ENCODE assay signal across 8 cellular contexts in the genomic region with DNA sequence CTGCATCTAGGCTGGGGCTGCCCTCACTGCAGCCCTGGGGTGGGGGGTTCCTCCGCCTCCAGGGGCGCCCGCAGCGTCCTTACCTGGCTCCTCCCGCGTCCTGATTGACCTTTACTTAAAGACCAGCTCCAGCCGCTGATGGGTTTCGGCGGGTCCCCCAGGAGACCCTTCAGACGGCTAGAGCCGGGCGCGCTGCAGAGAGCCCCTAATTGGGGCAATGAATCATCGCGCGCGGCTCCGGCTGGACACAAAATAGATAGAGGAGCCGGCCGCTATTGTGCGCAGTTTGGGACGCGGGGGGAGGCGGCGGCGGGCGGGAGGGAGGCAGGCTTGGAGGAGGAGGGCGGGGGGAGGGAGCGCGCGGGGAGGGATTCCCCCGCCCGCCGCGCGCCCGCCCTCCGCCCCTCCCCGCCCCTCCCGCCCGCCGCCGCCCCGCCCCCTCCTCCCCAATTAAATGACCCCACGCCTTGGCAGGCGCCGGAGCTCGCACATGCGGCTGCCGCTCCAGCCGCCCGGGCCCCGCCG. TPM values are rescaled to one million over a fixed set of nuclear protein-coding genes. Genes with fewer than 3 reads are reported as not detected.
DNase-seq lines count a peak whose midpoint lies in the region; ATAC-seq, FAIRE-seq and TF ChIP-seq lines count a peak whose summit lies in the region.

No MANE protein-coding gene starts in this region.

- no peak overlapping the region for H4K5ac ChIP-seq in H9 (ENCODE audit: insufficient read length, low read depth, low read length)

- peaks cover 3% of the 10 kb centered on the region; the same call in 1 of the 2 replicates for H3K79me2 ChIP-seq in H9 (ENCODE audit: insufficient read depth, low read length)

- WGBS in H9 (ENCODE audit: extremely low coverage, insufficient read length, low lambda C conversion rate), result no CpG with 5 or more reads among the region's 54 CpGs
- 3% methylated on average over 44 of the region's 54 CpGs for WGBS in liver

- DNase-seq in AG10803 (ENCODE audit: low read depth) (peak; percentile 61), H9 (no peak), urothelium cell line (ENCODE audit: low spot score) (peak; percentile 90), foreskin melanocyte (no peak)
- DNase-seq in activated CD8-positive, alpha-beta memory T cell treated with anti-CD3 and anti-CD28 coated beads, Interleukin-2, amount 10 ng/mL, durations not matched to agents 7 days and 5 days, result no peak

- TF ChIP-seq CTCF in AG10803 (conservative IDR thresholded peaks at IDR 0.05; ENCODE audit: low read length), result no peak
- TF ChIP-seq CTCF in H9 (conservative IDR thresholded peaks at IDR 0.05), result no peak
- no peak for TF ChIP-seq CTCF in brain (conservative IDR thresholded peaks at IDR 0.05)
- TF ChIP-seq CTCF in liver (IDR thresholded peaks at IDR 0.05; ENCODE audit: low read depth, low read length, missing input control), result no peak

- H3K27ac Mint-ChIP-seq in H9 (no peak overlapping the region), brain (peak overlapping the region in 1 of 5 experiments; percentile 72)
- H3K27ac Mint-ChIP-seq in activated CD8-positive, alpha-beta memory T cell treated with anti-CD3 and anti-CD28 coated beads, Interleukin-2, amount 10 ng/mL, durations not matched to agents 7 days and 5 days, result no peak overlapping the region

- H2BK120ac ChIP-seq in H9 (ENCODE audit: low read depth, low read length, poor library complexity, severe bottlenecking), result no peak overlapping the region

- H3K27me3 ChIP-seq in H9 (ENCODE audit: insufficient read depth, low read length), result no peaks in the 10 kb centered on the region; the same call in 1 of the 2 replicates
- no peaks in the 10 kb centered on the region for H3K27me3 ChIP-seq in liver (ENCODE audit: control insufficient read depth in 4 of 4, insufficient read depth in 4 of 4, low read length in 3 of 4)

- H3K4me2 ChIP-seq in H9 (ENCODE audit: insufficient read depth, insufficient read length, low read length), result no peak overlapping the region

- CTCF ChIA-PET in activated CD8-positive, alpha-beta memory T cell treated with anti-CD3 and anti-CD28 coated beads, Interleukin-2, amount 10 ng/mL, durations not matched to agents 7 days and 5 days (lab: Charles Lee), result no interaction called here

- H3K9ac ChIP-seq in H9 (ENCODE audit: extremely low read depth, insufficient read length, low read length) (no peak overlapping the region), liver (ENCODE audit: low read depth in 1 of 2, low read length in 2 of 2) (peak overlapping the region in 1 of 2 donors; percentile 71)

- no peak overlapping the region for H3K4ac ChIP-seq in H9 (ENCODE audit: low read depth, low read length)

- H3K4me1 ChIP-seq in H9 (ENCODE audit: insufficient read depth, low read length) (peaks cover 5% of the 10 kb centered on the region; the same call in 1 of the 2 replicates), liver (ENCODE audit: control insufficient read depth in 4 of 4, insufficient read depth in 4 of 4, low read length in 3 of 4) (peaks cover 17 to 71% (median 63%) of the 10 kb centered on the region in 4 donors)

- H3K56ac ChIP-seq in H9 (ENCODE audit: insufficient read length, low read depth, low read length), result no peak overlapping the region

- no peak overlapping the region for H2BK15ac ChIP-seq in H9 (ENCODE audit: low read depth, low read length)

- no peak overlapping the region for H3K18ac ChIP-seq in H9 (ENCODE audit: insufficient read length, low read depth, low read length)

- H3K14ac ChIP-seq in H9 (ENCODE audit: insufficient read depth, low read length), result no peak overlapping the region

- H3K36me3 Mint-ChIP-seq in H9 (ENCODE audit: insufficient read depth in 1 of 3, low read depth in 3 of 3) (peaks cover 4 to 8% (median 8%) of the 10 kb centered on the region in 3 experiments; a peak in 5 of 7 replicates), brain (peaks cover 7% of the 10 kb centered on the region)
- H3K36me3 Mint-ChIP-seq in activated CD8-positive, alpha-beta memory T cell treated with anti-CD3 and anti-CD28 coated beads, Interleukin-2, amount 10 ng/mL, durations not matched to agents 7 days and 5 days, result no peaks in the 10 kb centered on the region

- H4K20me1 ChIP-seq in H9 (ENCODE audit: control insufficient read depth, insufficient read depth, insufficient read length), result no peaks in the 10 kb centered on the region

- no peak overlapping the region for H2AFZ ChIP-seq in H9 (ENCODE audit: low read length)

- H3K9me3 ChIP-seq in H9 (ENCODE audit: control insufficient read depth, low read depth, low read length), result no peaks in the 10 kb centered on the region
- no peaks in the 10 kb centered on the region for H3K9me3 ChIP-seq in liver (ENCODE audit: control insufficient read depth in 4 of 4, low read length in 3 of 4)

- no peak overlapping the region for H2BK12ac ChIP-seq in H9 (ENCODE audit: insufficient read length, low read depth, low read length)

- no peak overlapping the region for H3K23ac ChIP-seq in H9 (ENCODE audit: insufficient read length, low read depth, low read length)

- no peak overlapping the region for H3T11ph ChIP-seq in H9 (ENCODE audit: low read length)

- H3K4me1 Mint-ChIP-seq in H9, result peaks cover 39 to 48% of the 10 kb centered on the region in 2 experiments
- H3K4me1 Mint-ChIP-seq in brain, result peaks cover 72% of the 10 kb centered on the region
- peaks cover 1% of the 10 kb centered on the region for H3K4me1 Mint-ChIP-seq in activated CD8-positive, alpha-beta memory T cell treated with anti-CD3 and anti-CD28 coated beads, Interleukin-2, amount 10 ng/mL, durations not matched to agents 7 days and 5 days

- H3K4me3 Mint-ChIP-seq in H9 (peak overlapping the region; percentile 62 to 83), brain (peak overlapping the region; percentile 68 to 79 (median 73))
- H3K4me3 Mint-ChIP-seq in activated CD8-positive, alpha-beta memory T cell treated with anti-CD3 and anti-CD28 coated beads, Interleukin-2, amount 10 ng/mL, durations not matched to agents 7 days and 5 days, result no peak overlapping the region

- H3K27ac ChIP-seq in H9 (ENCODE audit: insufficient read length, low read depth, low read length) (no peak overlapping the region), liver (ENCODE audit: low read depth in 1 of 2, low read length in 2 of 2) (peak overlapping the region; percentile 70 to 82)

- peaks cover 4% of the 10 kb centered on the region for H3K23me2 ChIP-seq in H9 (ENCODE audit: insufficient read length, low read depth, low read length, poor library complexity, severe bottlenecking)

- H3K4me3 ChIP-seq in AG10803 (ENCODE audit: low read length) (peak overlapping the region; percentile 34), liver (ENCODE audit: low read depth in 1 of 3, low read length in 3 of 3) (peak overlapping the region; percentile 46 to 80 (median 57))

- H3K79me1 ChIP-seq in H9 (ENCODE audit: insufficient read depth, low read depth, low read length, poor library complexity, severe bottlenecking), result no peaks in the 10 kb centered on the region

- no peak for FAIRE-seq in urothelium cell line (lab: Jason Lieb, UNC)

- no peak overlapping the region for H2BK20ac ChIP-seq in H9 (ENCODE audit: low read depth, low read length, poor library complexity, severe bottlenecking)

- no peak overlapping the region for H4K8ac ChIP-seq in H9 (replicated peaks; ENCODE audit: insufficient read length, low read depth, low read length)

- TF ChIP-seq RAD21 in liver (IDR thresholded peaks at IDR 0.05), result no peak

- no peaks in the 10 kb centered on the region for H3K36me3 ChIP-seq in liver (ENCODE audit: control insufficient read depth in 4 of 4, insufficient read depth in 3 of 4, low read depth in 1 of 4, low read length in 3 of 4)

- H2BK5ac ChIP-seq in H9 (ENCODE audit: insufficient read length, low read length), result no peak overlapping the region

- no peak for ATAC-seq in GM19452 (IDR thresholded peaks at IDR 0.05; ENCODE audit: unreplicated experiment)
- ATAC-seq in activated CD8-positive, alpha-beta memory T cell treated with anti-CD3 and anti-CD28 coated beads, Interleukin-2, amount 10 ng/mL, durations not matched to agents 7 days and 5 days, result no peak

- H3K9me3 Mint-ChIP-seq in H9, result no peaks in the 10 kb centered on the region; a peak in 1 of 5 replicates
- peaks cover 0 to 8% (median 3%) of the 10 kb centered on the region in 5 experiments for H3K9me3 Mint-ChIP-seq in brain
- no peaks in the 10 kb centered on the region for H3K9me3 Mint-ChIP-seq in activated CD8-positive, alpha-beta memory T cell treated with anti-CD3 and anti-CD28 coated beads, Interleukin-2, amount 10 ng/mL, durations not matched to agents 7 days and 5 days (ENCODE audit: low read depth)

- no peak overlapping the region for H2AK5ac ChIP-seq in H9 (ENCODE audit: insufficient read length, low read length)

- no peak overlapping the region for H4K91ac ChIP-seq in H9 (ENCODE audit: insufficient read length, low read depth, low read length)

- H3K27me3 Mint-ChIP-seq in H9 (ENCODE audit: low read depth) (peaks cover 37% of the 10 kb centered on the region), brain (peaks cover 12% of the 10 kb centered on the region)
- H3K27me3 Mint-ChIP-seq in activated CD8-positive, alpha-beta memory T cell treated with anti-CD3 and anti-CD28 coated beads, Interleukin-2, amount 10 ng/mL, durations not matched to agents 7 days and 5 days, result peaks cover 59% of the 10 kb centered on the region

TF ChIP-seq in liver, 16 proteins besides CTCF, POLR2A, EP300 and RAD21 (continues in another document):
- no peak for TF ChIP-seq JUND (IDR thresholded peaks at IDR 0.05)
- TF ChIP-seq HNF4G (IDR thresholded peaks at IDR 0.05), result no peak
- TF ChIP-seq, protein P1, sequence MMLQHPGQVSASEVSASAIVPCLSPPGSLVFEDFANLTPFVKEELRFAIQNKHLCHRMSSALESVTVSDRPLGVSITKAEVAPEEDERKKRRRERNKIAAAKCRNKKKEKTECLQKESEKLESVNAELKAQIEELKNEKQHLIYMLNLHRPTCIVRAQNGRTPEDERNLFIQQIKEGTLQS (IDR thresholded peaks at IDR 0.05), result no peak
- TF ChIP-seq, protein P2, sequence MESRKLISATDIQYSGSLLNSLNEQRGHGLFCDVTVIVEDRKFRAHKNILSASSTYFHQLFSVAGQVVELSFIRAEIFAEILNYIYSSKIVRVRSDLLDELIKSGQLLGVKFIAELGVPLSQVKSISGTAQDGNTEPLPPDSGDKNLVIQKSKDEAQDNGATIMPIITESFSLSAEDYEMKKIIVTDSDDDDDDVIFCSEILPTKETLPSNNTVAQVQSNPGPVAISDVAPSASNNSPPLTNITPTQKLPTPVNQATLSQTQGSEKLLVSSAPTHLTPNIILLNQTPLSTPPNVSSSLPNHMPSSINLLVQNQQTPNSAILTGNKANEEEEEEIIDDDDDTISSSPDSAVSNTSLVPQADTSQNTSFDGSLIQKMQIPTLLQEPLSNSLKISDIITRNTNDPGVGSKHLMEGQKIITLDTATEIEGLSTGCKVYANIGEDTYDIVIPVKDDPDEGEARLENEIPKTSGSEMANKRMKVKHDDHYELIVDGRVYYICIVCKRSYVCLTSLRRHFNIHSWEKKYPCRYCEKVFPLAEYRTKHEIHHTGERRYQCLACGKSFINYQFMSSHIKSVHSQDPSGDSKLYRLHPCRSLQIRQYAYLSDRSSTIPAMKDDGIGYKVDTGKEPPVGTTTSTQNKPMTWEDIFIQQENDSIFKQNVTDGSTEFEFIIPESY (IDR thresholded peaks at IDR 0.05), result no peak

RNA-seq across cellular contexts. Expression of a gene that starts 56.5 kb away (rescaled TPM):
- not detected in 2 replicates for total RNA-seq in H9 (2021)
- polyA plus RNA-seq in brain (ENCODE audit: insufficient read depth, low read depth, low replicate concordance), result 2.4 TPM
- not detected for total RNA-seq in liver
- polyA plus RNA-seq in liver, result not detected
- total RNA-seq in activated CD8-positive, alpha-beta memory T cell treated with anti-CD3 and anti-CD28 coated beads, Interleukin-2, amount 10 ng/mL, durations not matched to agents 7 days and 5 days, result not detected

Comparison
In these comparisons a context has a peak if more than half of its experiments do, and no peak if none do; other contexts are left out.
1. DNase-seq: peak in AG10803 (single experiment) and urothelium cell line (single experiment); none in H9 (single experiment), activated CD8-positive, alpha-beta memory T cell treated with anti-CD3 and anti-CD28 coated beads, Interleukin-2, amount 10 ng/mL, durations not matched to agents 7 days and 5 days (single experiment) and foreskin melanocyte (single experiment).